15 cellular contexts compared by ENCODE assay signal in the genomic region with DNA sequence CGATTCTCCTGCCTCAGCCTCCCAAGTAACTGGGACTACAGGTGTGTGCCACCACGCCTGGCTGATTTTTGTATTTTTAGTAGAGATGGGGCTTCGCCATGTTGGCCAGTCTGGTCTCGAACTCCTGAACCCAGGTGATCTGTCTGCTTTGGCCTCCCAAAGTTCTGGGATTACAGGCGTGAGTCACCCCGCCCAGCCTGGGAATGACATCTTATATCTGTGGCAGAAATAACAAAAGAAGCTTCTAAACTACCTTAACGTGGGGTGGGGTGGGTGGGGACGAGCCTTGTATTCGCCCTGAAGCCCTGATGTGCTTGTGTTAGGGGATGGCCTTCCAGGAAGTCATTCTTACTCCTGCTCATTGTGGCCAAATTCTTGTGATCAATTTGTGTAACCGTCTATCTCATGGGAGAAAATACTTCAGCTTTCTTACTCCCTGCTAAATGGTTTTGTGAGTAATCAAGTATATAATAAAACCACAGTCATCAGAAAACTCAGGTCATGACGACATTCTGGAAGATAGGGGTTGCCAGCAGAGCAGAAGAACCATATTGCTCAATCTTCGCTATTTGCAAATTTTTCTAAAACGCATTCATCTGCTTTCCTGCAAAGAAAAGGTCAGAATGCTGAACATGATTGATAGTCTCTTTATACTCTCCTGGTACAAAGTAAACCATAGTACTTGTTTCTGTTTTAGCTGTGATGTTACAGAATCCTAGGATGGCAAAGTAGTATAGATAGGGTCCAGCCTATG.
DNase-seq lines count a peak whose midpoint lies in the region; TF ChIP-seq lines count a peak whose summit lies in the region.
"Had no signal": no experiment of that assay in that cellular context is flagged by ENCODE, and none has a peak within 500 bp of the region (broad histone marks: within the 10 kb centered on the region; RNA-seq: fewer than 3 reads in every experiment).

No MANE protein-coding gene starts in this region.

- H3K27me3 ChIP-seq in AG04450 (ENCODE audit: control insufficient read depth, insufficient read depth, low read length) (no peaks in the 10 kb centered on the region), SJCRH30 (no peaks in the 10 kb centered on the region), Caco-2 (replicated peaks; ENCODE audit: control insufficient read depth, insufficient read depth, low read length) (no peaks in the 10 kb centered on the region)
- H3K27me3 ChIP-seq: BE2C had no signal

- BruUV-seq in Caco-2 (replicated peaks; lab: Mats Ljungman, UMichigan) = no TSS peak

- no peaks in the 10 kb centered on the region for H3K9me3 Mint-ChIP-seq in Caco-2 (ENCODE audit: unreplicated experiment)
- H3K9me3 Mint-ChIP-seq: activated CD4-positive, alpha-beta memory T cell treated with anti-CD3 and anti-CD28 coated beads, Interleukin-2, amount 10 ng/mL, durations not matched to agents 7 days and 5 days had no signal

- no peaks in the 10 kb centered on the region for H3K4me1 Mint-ChIP-seq in Caco-2 (ENCODE audit: low read depth, unreplicated experiment)
- H3K4me1 Mint-ChIP-seq: activated CD4-positive, alpha-beta memory T cell treated with anti-CD3 and anti-CD28 coated beads, Interleukin-2, amount 10 ng/mL, durations not matched to agents 7 days and 5 days had no signal

- no peaks in the 10 kb centered on the region for H3K9me3 ChIP-seq in AG04450 (ENCODE audit: control insufficient read depth, insufficient read depth, low read length)
- no peaks in the 10 kb centered on the region for H3K9me3 ChIP-seq in SJCRH30 (replicated peaks)
- no peaks in the 10 kb centered on the region for H3K9me3 ChIP-seq in Caco-2
- H3K9me3 ChIP-seq: BE2C, prostate gland had no signal

- H3K27ac ChIP-seq in AG04450 (ENCODE audit: low read depth, low read length) (peak overlapping the region; percentile 81), SJCRH30 (no peak overlapping the region)
- H3K27ac ChIP-seq: prostate gland had no signal

- H3K4me1 ChIP-seq in SJCRH30 (no peaks in the 10 kb centered on the region), Caco-2 (no peaks in the 10 kb centered on the region)
- H3K4me1 ChIP-seq: BE2C, prostate gland had no signal

- H3K27ac Mint-ChIP-seq in Caco-2 (ENCODE audit: unreplicated experiment) = no peak overlapping the region
- H3K27ac Mint-ChIP-seq: activated CD4-positive, alpha-beta memory T cell treated with anti-CD3 and anti-CD28 coated beads, Interleukin-2, amount 10 ng/mL, durations not matched to agents 7 days and 5 days had no signal

- no peaks in the 10 kb centered on the region for H3K36me3 Mint-ChIP-seq in Caco-2 (ENCODE audit: insufficient read depth, unreplicated experiment)

- no peak overlapping the region for H3K4me3 Mint-ChIP-seq in Caco-2 (ENCODE audit: unreplicated experiment)
- H3K4me3 Mint-ChIP-seq: activated CD4-positive, alpha-beta memory T cell treated with anti-CD3 and anti-CD28 coated beads, Interleukin-2, amount 10 ng/mL, durations not matched to agents 7 days and 5 days had no signal

- H3K4me3 ChIP-seq in AG04450 (ENCODE audit: low read depth, low read length) = no peak overlapping the region
- no peak overlapping the region for H3K4me3 ChIP-seq in SJCRH30
- H3K4me3 ChIP-seq in Caco-2 (ENCODE audit: low read depth, low read length) = no peak overlapping the region
- H3K4me3 ChIP-seq: prostate gland had no signal

- DNase-seq in AG04450 (ENCODE audit: low read depth, low spot score) (peak; percentile 63), HS-5 (ENCODE audit: low read depth) (peak; percentile 80), astrocyte of the hippocampus (ENCODE audit: low read depth, low spot score) (peak; percentile 71), iris pigment epithelial cell (ENCODE audit: low read depth) (peak; percentile 97), C1 segment of cervical spinal cord (lab: John Stamatoyannopoulos, UW) (no peak), SJCRH30 (no peak), Caco-2 (no peak)
- no peak for DNase-seq in activated naive CD4-positive, alpha-beta T cell treated with Interleukin-2 at 50 U/mL for 16 hours
- DNase-seq: activated CD4-positive, alpha-beta memory T cell treated with anti-CD3 and anti-CD28 coated beads, Interleukin-2, amount 10 ng/mL, durations not matched to agents 7 days and 5 days; activated gamma-delta T cell; BE2C; DND-41; NCI-H2227 treated with DMSO at 0.1 percent for 48 hours; OCI-M1 had no signal

- no peaks in the 10 kb centered on the region for H3K27me3 Mint-ChIP-seq in Caco-2 (ENCODE audit: insufficient read depth, unreplicated experiment)
- H3K27me3 Mint-ChIP-seq: activated CD4-positive, alpha-beta memory T cell treated with anti-CD3 and anti-CD28 coated beads, Interleukin-2, amount 10 ng/mL, durations not matched to agents 7 days and 5 days had no signal

- POLR2A ChIA-PET in AG04450 (lab: Yijun Ruan, JAX) (interaction anchor here (1.1 kb wide), 1 partner anchor 50 kb away, joined by 4 read pairs; no protein-coding TSS in a partner anchor), Caco-2 (lab: Charles Lee) (no interaction called here)

- H3K36me3 ChIP-seq in SJCRH30 (no peaks in the 10 kb centered on the region), Caco-2 (ENCODE audit: control insufficient read depth, insufficient read depth, low read length) (no peaks in the 10 kb centered on the region)
- H3K36me3 ChIP-seq: BE2C, prostate gland had no signal

- intact Hi-C loops in Caco-2 (cut with micrococcal nuclease; ENCODE audit: unreplicated experiment) = no loop called here

- TF ChIP-seq CTCF in AG04450 (IDR thresholded peaks at IDR 0.05; ENCODE audit: low read depth, low read length) = no peak
- no peak for TF ChIP-seq CTCF in Caco-2 (IDR thresholded peaks at IDR 0.05; ENCODE audit: insufficient read depth in 1 of 2, low read depth in 1 of 2, low read length in 1 of 2, severe bottlenecking in 1 of 2, unreplicated experiment in 1 of 2)

- CTCF ChIA-PET in AG04450 (lab: Charles Lee) (interaction anchor here (1.4 to 2.5 kb wide), 2 partner anchors 23 to 359 kb away, joined by 3 to 6 read pairs; no protein-coding TSS in a partner anchor), Caco-2 (lab: Charles Lee) (no interaction called here)

Comparison
In these comparisons a context has a peak if more than half of its experiments do, and no peak if none do; other contexts are left out.
1. DNase-seq: peak in AG04450 (single experiment), HS-5 (single experiment), astrocyte of the hippocampus (single experiment) and iris pigment epithelial cell (single experiment); none in C1 segment of cervical spinal cord (0 of 14), SJCRH30 (0 of 2), activated naive CD4-positive, alpha-beta T cell treated with Interleukin-2 at 50 U/mL for 16 hours (single experiment) and Caco-2 (0 of 2).